In the genomic region with DNA sequence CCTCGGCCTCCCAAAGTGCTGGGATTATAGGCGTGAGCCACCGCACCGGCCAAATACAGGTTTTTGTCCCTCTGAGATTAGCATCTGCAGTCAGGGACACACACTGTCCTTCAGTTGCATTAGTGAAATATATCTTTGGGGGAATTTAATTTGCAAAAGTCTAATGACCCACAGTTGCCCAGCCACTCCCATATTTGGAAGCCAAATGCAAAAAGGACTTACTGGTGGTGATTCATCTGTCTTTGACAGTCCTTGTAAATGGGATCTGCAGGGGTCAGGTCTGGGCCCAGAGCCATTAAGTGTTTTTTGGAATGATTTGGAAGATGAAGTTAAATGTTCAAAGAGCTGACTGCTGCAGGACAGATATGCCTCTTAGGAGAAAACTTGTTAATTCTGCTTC, we compare ENCODE assay signal across 24 cellular contexts. TPM values are rescaled to one million over a fixed set of nuclear protein-coding genes. Genes with fewer than 3 reads are reported as not detected.
DNase-seq lines count a peak whose midpoint lies in the region; ATAC-seq and TF ChIP-seq lines count a peak whose summit lies in the region.
"Had no signal": no experiment of that assay in that cellular context is flagged by ENCODE, and none has a peak within 500 bp of the region (broad histone marks: within the 10 kb centered on the region; RNA-seq: fewer than 3 reads in every experiment).

No MANE protein-coding gene starts in this region.

- H3K9me3 ChIP-seq in osteoblast (ENCODE audit: low read depth, low read length) = no peaks in the 10 kb centered on the region
- H3K9me3 ChIP-seq: gastrocnemius medialis, upper lobe of right lung had no signal

- no peaks in the 10 kb centered on the region for H3K27me3 ChIP-seq in osteoblast (ENCODE audit: insufficient read depth, low read length)
- H3K27me3 ChIP-seq: gastrocnemius medialis, upper lobe of right lung had no signal

- H3K9me3 Mint-ChIP-seq in brain (peaks cover 0 to 2% (median 0%) of the 10 kb centered on the region in 5 experiments), nephron (no peaks in the 10 kb centered on the region)
- H3K9me3 Mint-ChIP-seq: natural killer cell; T-helper 2 cell treated with Interferon-gamma antibody and Interleukin-4, amounts not matched to agents 5 μg/mL and 100 μg/mL, for 36 hours had no signal

- H3K27ac Mint-ChIP-seq in brain = peak overlapping the region in 3 of 5 experiments; percentile 30 to 91 (median 72)
- peak overlapping the region; percentile 81 to 91 (median 90) for H3K27ac Mint-ChIP-seq in nephron
- H3K27ac Mint-ChIP-seq: CD8-positive, alpha-beta T cell; natural killer cell; progenitor cell of endocrine pancreas; T-helper 2 cell treated with Interferon-gamma antibody and Interleukin-4, amounts not matched to agents 5 μg/mL and 100 μg/mL, for 36 hours had no signal

- H2AFZ ChIP-seq in osteoblast (ENCODE audit: low read length) = no peak overlapping the region

- DNase-seq in AG08396 (ENCODE audit: low spot score) (peak; percentile 13), LoVo (ENCODE audit: low spot score) (peak; percentile 2), dermis blood vessel endothelial cell (no peak), osteoblast (ENCODE audit: insufficient read length, low spot score, missing footprints) (no peak)
- DNase-seq: activated CD4-positive, alpha-beta T cell treated with anti-CD3 and anti-CD28 coated beads, Interleukin-2, amount 50 U/mL, for 48 hours; activated naive CD4-positive, alpha-beta T cell treated with Interleukin-2 at 50 U/mL for 16 hours; CD8-positive, alpha-beta T cell; DMS79; gastrocnemius medialis; mammary epithelial cell; natural killer cell; NCI-H1092 treated with DMSO at 0.1 percent for 48 hours; small intestine; stimulated activated CD4-positive, alpha-beta T cell treated with anti-CD3 and anti-CD28 coated beads, Interleukin-4, amount 100 ng/mL, for 4 hours; upper lobe of right lung had no signal

- H3K4me3 ChIP-seq in osteoblast (ENCODE audit: insufficient read depth, low read length) = no peak overlapping the region
- H3K4me3 ChIP-seq: gastrocnemius medialis, upper lobe of right lung had no signal

- no peaks in the 10 kb centered on the region for H3K79me2 ChIP-seq in osteoblast (ENCODE audit: insufficient read depth, low read length)

- H3K36me3 Mint-ChIP-seq in brain (no peaks in the 10 kb centered on the region), nephron (ENCODE audit: low read depth) (no peaks in the 10 kb centered on the region)
- H3K36me3 Mint-ChIP-seq: CD8-positive, alpha-beta T cell; natural killer cell had no signal

- peaks cover 22% of the 10 kb centered on the region for H3K4me1 Mint-ChIP-seq in brain
- peaks cover 24% of the 10 kb centered on the region for H3K4me1 Mint-ChIP-seq in nephron
- H3K4me1 Mint-ChIP-seq: natural killer cell had no signal

- peaks cover 16% of the 10 kb centered on the region for H3K4me1 ChIP-seq in osteoblast (ENCODE audit: insufficient read depth, low read length)
- H3K4me1 ChIP-seq: upper lobe of right lung had no signal

- no peaks in the 10 kb centered on the region for H3K36me3 ChIP-seq in osteoblast (ENCODE audit: insufficient read depth, low read length)
- H3K36me3 ChIP-seq: gastrocnemius medialis, upper lobe of right lung had no signal

- no peaks in the 10 kb centered on the region for H3K27me3 Mint-ChIP-seq in brain
- peaks cover 3% of the 10 kb centered on the region for H3K27me3 Mint-ChIP-seq in nephron (ENCODE audit: low read depth)
- H3K27me3 Mint-ChIP-seq: progenitor cell of endocrine pancreas had no signal

- peak overlapping the region in 1 of 5 experiments; percentile 22 for H3K4me3 Mint-ChIP-seq in brain
- peak overlapping the region in 1 of 3 experiments; percentile 1 for H3K4me3 Mint-ChIP-seq in nephron
- H3K4me3 Mint-ChIP-seq: CD8-positive, alpha-beta T cell; natural killer cell; T-helper 2 cell treated with Interferon-gamma antibody and Interleukin-4, amounts not matched to agents 5 μg/mL and 100 μg/mL, for 36 hours had no signal

- H3K27ac ChIP-seq in osteoblast (ENCODE audit: low read depth, low read length) = no peak overlapping the region
- H3K27ac ChIP-seq: gastrocnemius medialis, KMS-11, upper lobe of right lung had no signal

- no peak overlapping the region for H3K4me2 ChIP-seq in osteoblast (ENCODE audit: insufficient read depth, low read length)
- H3K4me2 ChIP-seq: KMS-11 had no signal

- ATAC-seq in GM21528 (IDR thresholded peaks at IDR 0.05; ENCODE audit: low FRiP score, unreplicated experiment) (no peak), HG02642 (IDR thresholded peaks at IDR 0.05; ENCODE audit: poor library complexity, unreplicated experiment) (no peak)
- ATAC-seq: CD8-positive, alpha-beta T cell; natural killer cell; upper lobe of right lung had no signal

- TF ChIP-seq CTCF in brain (conservative IDR thresholded peaks at IDR 0.05) = no peak
- no peak for TF ChIP-seq CTCF in nephron (IDR thresholded peaks at IDR 0.05; ENCODE audit: unreplicated experiment in 3 of 3)
- no peak for TF ChIP-seq CTCF in osteoblast (IDR thresholded peaks at IDR 0.05; ENCODE audit: extremely low read depth, low read depth, low read length)

- H4K20me1 ChIP-seq in osteoblast (ENCODE audit: insufficient read depth, low read length) = no peaks in the 10 kb centered on the region

RNA-seq across cellular contexts. Expression of a gene that starts 44.6 kb away (rescaled TPM):
- polyA plus RNA-seq in brain (ENCODE audit: insufficient read depth, low read depth, low replicate concordance) = not detected
- total RNA-seq in dermis blood vessel endothelial cell (not detected in 2 replicates), osteoblast (not detected in 2 replicates)
- total RNA-seq: CD8-positive, alpha-beta T cell; HT-29; kidney epithelial cell; mammary epithelial cell; natural killer cell had no signal
- polyA plus RNA-seq: mammary epithelial cell had no signal

RNA-seq across cellular contexts. Expression of a gene that starts 52.2 kb away (rescaled TPM):
- 0.49 TPM for polyA plus RNA-seq in brain (ENCODE audit: insufficient read depth, low read depth, low replicate concordance)
- total RNA-seq in dermis blood vessel endothelial cell (1.0 and 1.5 TPM in 2 replicates), osteoblast (under 0.01 and 0.29 TPM in 2 replicates)
- total RNA-seq: CD8-positive, alpha-beta T cell had no signal

Comparison
In these comparisons a context has a peak if more than half of its experiments do, and no peak if none do; other contexts are left out.
1. DNase-seq: peak in AG08396 (single experiment) and LoVo (single experiment); none in dermis blood vessel endothelial cell (single experiment) and osteoblast (single experiment).